ENCODE assay signal across 12 cellular contexts in genomic region chr9:106891286-106891685, GRCh38.
"Had no signal": no experiment of that assay in that cellular context is flagged by ENCODE, and none has a peak within 500 bp of the region (broad histone marks: within the 10 kb centered on the region; RNA-seq: fewer than 3 reads in every experiment).

No MANE protein-coding gene starts in this region.

- H3K27ac Mint-ChIP-seq: activated CD4-positive, alpha-beta memory T cell treated with anti-CD3 and anti-CD28 coated beads for 36 hours; activated naive CD8-positive, alpha-beta T cell treated with anti-CD3 and anti-CD28 coated beads, Interleukin-2, amount 10 ng/mL, durations not matched to agents 7 days and 5 days; memory B cell had no signal

- H3K36me3 Mint-ChIP-seq: activated CD4-positive, alpha-beta memory T cell treated with anti-CD3 and anti-CD28 coated beads for 36 hours; activated naive CD8-positive, alpha-beta T cell treated with anti-CD3 and anti-CD28 coated beads, Interleukin-2, amount 10 ng/mL, durations not matched to agents 7 days and 5 days; memory B cell had no signal

- ATAC-seq: esophagus mucosa, left lung had no signal

- H3K9me3 ChIP-seq: breast epithelium, left lung, right atrium auricular region had no signal

- H3K4me3 ChIP-seq: breast epithelium, left lung, right atrium auricular region had no signal

- DNase-seq: activated CD4-positive, alpha-beta memory T cell treated with anti-CD3 and anti-CD28 coated beads for 36 hours; activated CD4-positive, alpha-beta T cell treated with anti-CD3 and anti-CD28 coated beads for 1 hour; activated naive CD8-positive, alpha-beta T cell treated with anti-CD3 and anti-CD28 coated beads, Interleukin-2, amount 10 ng/mL, durations not matched to agents 7 days and 5 days; activated T-cell treated with anti-CD3 and anti-CD28 coated beads, Interleukin-2, amount 50 U/mL, for 48 hours; anterior cingulate cortex; left lung; small intestine; T-helper 9 cell had no signal

- H3K9me3 Mint-ChIP-seq: activated naive CD8-positive, alpha-beta T cell treated with anti-CD3 and anti-CD28 coated beads, Interleukin-2, amount 10 ng/mL, durations not matched to agents 7 days and 5 days; memory B cell had no signal

- H3K27me3 Mint-ChIP-seq: activated CD4-positive, alpha-beta memory T cell treated with anti-CD3 and anti-CD28 coated beads for 36 hours; activated naive CD8-positive, alpha-beta T cell treated with anti-CD3 and anti-CD28 coated beads, Interleukin-2, amount 10 ng/mL, durations not matched to agents 7 days and 5 days; memory B cell had no signal

- H3K4me1 Mint-ChIP-seq: activated naive CD8-positive, alpha-beta T cell treated with anti-CD3 and anti-CD28 coated beads, Interleukin-2, amount 10 ng/mL, durations not matched to agents 7 days and 5 days; memory B cell had no signal

- H3K36me3 ChIP-seq: breast epithelium, left lung, right atrium auricular region had no signal

- H3K4me3 Mint-ChIP-seq: activated CD4-positive, alpha-beta memory T cell treated with anti-CD3 and anti-CD28 coated beads for 36 hours; activated naive CD8-positive, alpha-beta T cell treated with anti-CD3 and anti-CD28 coated beads, Interleukin-2, amount 10 ng/mL, durations not matched to agents 7 days and 5 days; memory B cell had no signal

- H3K27me3 ChIP-seq: breast epithelium, left lung, right atrium auricular region had no signal
